ENCODE assay signal across 31 cellular contexts in the genomic region with DNA sequence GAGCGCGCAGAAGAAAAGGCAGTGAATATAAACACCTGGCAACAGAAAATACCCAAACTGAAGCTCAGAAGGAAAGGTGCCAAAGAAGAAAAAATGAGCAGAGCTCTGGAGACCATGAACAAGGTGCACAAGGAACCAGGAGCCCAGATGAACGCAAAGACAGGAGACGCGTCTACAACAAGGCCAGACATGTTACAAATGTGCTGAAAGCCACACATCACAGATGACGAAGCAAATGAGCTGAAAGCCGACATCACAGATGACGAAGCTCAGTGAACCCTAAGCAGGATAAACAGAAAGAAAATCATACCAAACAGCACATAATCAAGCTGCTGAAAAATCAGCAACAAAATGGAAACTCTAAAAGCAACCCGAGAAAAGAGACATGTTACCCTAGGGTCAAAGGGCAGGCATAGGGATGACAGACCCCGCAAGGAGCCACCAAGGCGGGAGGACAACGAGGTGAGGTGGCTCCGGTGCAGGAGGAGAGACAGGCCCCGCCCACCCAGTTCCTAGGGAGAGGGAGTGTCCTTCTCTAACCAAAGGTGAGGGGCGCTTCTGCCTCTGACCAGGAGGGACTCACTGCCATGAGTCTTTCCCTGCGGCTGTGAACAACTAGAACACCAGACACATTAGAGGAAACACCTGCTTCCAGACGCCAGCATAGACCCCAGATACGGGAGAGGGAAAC. TPM values are rescaled to one million over a fixed set of nuclear protein-coding genes. Genes with fewer than 3 reads are reported as not detected.
DNase-seq lines count a peak whose midpoint lies in the region; ATAC-seq and TF ChIP-seq lines count a peak whose summit lies in the region.
"Had no signal": no experiment of that assay in that cellular context is flagged by ENCODE, and none has a peak within 500 bp of the region (broad histone marks: within the 10 kb centered on the region; RNA-seq: fewer than 3 reads in every experiment).

No MANE protein-coding gene starts in this region.

- no peak overlapping the region for H3K4me3 ChIP-seq in heart right ventricle
- no peak overlapping the region for H3K4me3 ChIP-seq in PC-3 (ENCODE audit: low read length)
- H3K4me3 ChIP-seq: esophagus muscularis mucosa, right atrium auricular region, SK-N-MC, suprapubic skin had no signal

- peaks cover 65% of the 10 kb centered on the region for H3K36me3 Mint-ChIP-seq in dendritic cell treated with granulocyte-macrophage colony-stimulating factor and Interleukin-4, amounts not matched to agents 40 ng/mL and 50 ng/mL, for 4 days (ENCODE audit: low read depth)

- POLR2A ChIA-PET in PC-3 (lab: Charles Lee; ENCODE audit: unreplicated experiment) = no interaction called here

- intact Hi-C loops in Right ventricle myocardium superior (cut with DNase I) (no loop called here), heart right ventricle (cut with DNase I) (no loop called here), PC-3 (cut with micrococcal nuclease) (no loop called here)
- intact Hi-C loops in dendritic cell treated with granulocyte-macrophage colony-stimulating factor and Interleukin-4, amounts not matched to agents 40 ng/mL and 50 ng/mL, for 4 days (cut with micrococcal nuclease) = no loop called here

- no peaks in the 10 kb centered on the region for H3K79me2 ChIP-seq in PC-3 (ENCODE audit: low read length)

- H3K27ac Mint-ChIP-seq in dendritic cell treated with granulocyte-macrophage colony-stimulating factor and Interleukin-4, amounts not matched to agents 40 ng/mL and 50 ng/mL, for 4 days = peak overlapping the region; percentile 7
- H3K27ac Mint-ChIP-seq: activated CD8-positive, alpha-beta memory T cell treated with anti-CD3 and anti-CD28 coated beads, Interleukin-2, amount 10 ng/mL, durations not matched to agents 7 days and 5 days; CD14-positive monocyte; immature natural killer cell; memory B cell; stimulated activated naive B cell treated with anti-CD40 and anti-IgM and Interleukin-4, amounts not matched to agents 10 μg/mL and 1 μg/mL and 100 μg/mL, for 72 hours had no signal

- ATAC-seq in Right ventricle myocardium superior (ENCODE audit: poor library complexity) (no peak), heart right ventricle (no peak), GM18868 (IDR thresholded peaks at IDR 0.05; ENCODE audit: unreplicated experiment) (no peak), PC-3 (no peak)
- ATAC-seq: activated CD8-positive, alpha-beta memory T cell treated with anti-CD3 and anti-CD28 coated beads, Interleukin-2, amount 10 ng/mL, durations not matched to agents 7 days and 5 days; activated T-cell treated with anti-CD3 and anti-CD28 coated beads, Interleukin-2, amount 50 U/mL, for 4 hours; left lobe of liver; stimulated activated naive B cell treated with anti-CD40 and anti-IgM and Interleukin-4, amounts not matched to agents 10 μg/mL and 1 μg/mL and 100 μg/mL, for 72 hours had no signal

- H3K4me2 ChIP-seq in PC-3 (ENCODE audit: low read length) = no peak overlapping the region

- H3K9me3 Mint-ChIP-seq in dendritic cell treated with granulocyte-macrophage colony-stimulating factor and Interleukin-4, amounts not matched to agents 40 ng/mL and 50 ng/mL, for 4 days = no peaks in the 10 kb centered on the region
- H3K9me3 Mint-ChIP-seq: activated T-cell treated with anti-CD3 and anti-CD28 coated beads, Interleukin-2, amount 50 U/mL, for 4 hours; CD14-positive monocyte; immature natural killer cell; memory B cell; neural crest cell; stimulated activated naive B cell treated with anti-CD40 and anti-IgM and Interleukin-4, amounts not matched to agents 10 μg/mL and 1 μg/mL and 100 μg/mL, for 72 hours had no signal

- TF ChIP-seq CTCF in heart right ventricle (IDR thresholded peaks at IDR 0.05) = no peak
- no peak for TF ChIP-seq CTCF in PC-3 (conservative IDR thresholded peaks at IDR 0.05; ENCODE audit: low read depth, low read length)

- no peak overlapping the region for H3K27ac ChIP-seq in heart right ventricle
- no peak overlapping the region for H3K27ac ChIP-seq in PC-3 (ENCODE audit: low read length)
- H3K27ac ChIP-seq: esophagus muscularis mucosa, right atrium auricular region, SK-N-MC, suprapubic skin had no signal

- H3K4me1 ChIP-seq in heart right ventricle = peaks cover 0 to 7% (median 0%) of the 10 kb centered on the region in 9 donors
- no peaks in the 10 kb centered on the region for H3K4me1 ChIP-seq in PC-3 (ENCODE audit: insufficient read depth, low read length)
- H3K4me1 ChIP-seq: esophagus muscularis mucosa, right atrium auricular region, suprapubic skin had no signal

- CTCF ChIA-PET in PC-3 (lab: Charles Lee) = no interaction called here

- H3K4me3 Mint-ChIP-seq in dendritic cell treated with granulocyte-macrophage colony-stimulating factor and Interleukin-4, amounts not matched to agents 40 ng/mL and 50 ng/mL, for 4 days = no peak overlapping the region
- H3K4me3 Mint-ChIP-seq: activated CD8-positive, alpha-beta memory T cell treated with anti-CD3 and anti-CD28 coated beads, Interleukin-2, amount 10 ng/mL, durations not matched to agents 7 days and 5 days; activated T-cell treated with anti-CD3 and anti-CD28 coated beads, Interleukin-2, amount 50 U/mL, for 4 hours; immature natural killer cell; memory B cell; neural crest cell; stimulated activated naive B cell treated with anti-CD40 and anti-IgM and Interleukin-4, amounts not matched to agents 10 μg/mL and 1 μg/mL and 100 μg/mL, for 72 hours had no signal

- no peaks in the 10 kb centered on the region for H3K9me2 ChIP-seq in PC-3 (replicated peaks; ENCODE audit: low read length)

- H3K4me1 Mint-ChIP-seq in dendritic cell treated with granulocyte-macrophage colony-stimulating factor and Interleukin-4, amounts not matched to agents 40 ng/mL and 50 ng/mL, for 4 days (ENCODE audit: low read depth) = peaks cover 25% of the 10 kb centered on the region
- H3K4me1 Mint-ChIP-seq: activated CD8-positive, alpha-beta memory T cell treated with anti-CD3 and anti-CD28 coated beads, Interleukin-2, amount 10 ng/mL, durations not matched to agents 7 days and 5 days; immature natural killer cell; memory B cell; neural crest cell; stimulated activated naive B cell treated with anti-CD40 and anti-IgM and Interleukin-4, amounts not matched to agents 10 μg/mL and 1 μg/mL and 100 μg/mL, for 72 hours had no signal

- no TSS peak for BruUV-seq in PC-3 (replicated peaks; lab: Mats Ljungman, UMichigan)

- H3F3A ChIP-seq in PC-3 (ENCODE audit: low read length, unreplicated experiment) = no peaks in the 10 kb centered on the region

- H3K27me3 ChIP-seq in heart right ventricle (no peaks in the 10 kb centered on the region), PC-3 (ENCODE audit: low read length) (no peaks in the 10 kb centered on the region)
- H3K27me3 ChIP-seq: esophagus muscularis mucosa, right atrium auricular region, suprapubic skin had no signal

- WGBS in heart right ventricle, 2 donors = 82 to 85% methylated on average over 18 of the region's 18 CpGs

- H3K36me3 ChIP-seq in heart right ventricle (peaks cover 0 to 78% (median 13%) of the 10 kb centered on the region in 9 donors), PC-3 (ENCODE audit: low read depth, low read length) (0 out of 2 replicates have a peak, but pooled peaks cover 3% of the 10 kb centered on the region)

- H2AFZ ChIP-seq in PC-3 (ENCODE audit: low read length) = no peak overlapping the region

- no peak overlapping the region for H3K9ac ChIP-seq in PC-3 (ENCODE audit: low read length)

- DNase-seq in Right ventricle myocardium superior = peak; percentile 17
- no peak for DNase-seq in heart right ventricle
- peak; percentile 80 for DNase-seq in iPS-NIHi7 (ENCODE audit: extremely low spot score)
- DNase-seq in PC-3 = no peak
- no peak for DNase-seq in activated effector memory CD4-positive, alpha-beta T cell treated with Interleukin-2 at 50 U/mL for 16 hours
- DNase-seq in activated CD4-positive, alpha-beta T cell treated with anti-CD3 and anti-CD28 coated beads, Interleukin-2, amount 50 U/mL, for 1 hour = no peak
- DNase-seq: activated CD4-positive, alpha-beta T cell treated with anti-CD3 and anti-CD28 coated beads, Interleukin-2, amount 50 U/mL, for 4 hours; activated CD4-positive, CD25-positive, alpha-beta regulatory T cell; activated CD8-positive, alpha-beta memory T cell treated with anti-CD3 and anti-CD28 coated beads, Interleukin-2, amount 10 ng/mL, durations not matched to agents 7 days and 5 days; activated T-cell treated with anti-CD3 and anti-CD28 coated beads, Interleukin-2, amount 50 U/mL, for 4 hours; cortex of kidney; DMS79 treated with DMSO at 0.1 percent for 48 hours; foreskin fibroblast; GDM1; immature natural killer cell; NCI-H1417 treated with DMSO at 0.1 percent for 48 hours; NCI-H2029 treated with DMSO at 0.1 percent for 48 hours; NCI-H345; NCI-H69; small intestine; stimulated activated naive B cell treated with anti-CD40 and anti-IgM and Interleukin-4, amounts not matched to agents 10 μg/mL and 1 μg/mL and 100 μg/mL, for 72 hours had no signal

- no peaks in the 10 kb centered on the region for H4K20me1 ChIP-seq in PC-3 (ENCODE audit: low read length)

- no peaks in the 10 kb centered on the region for H3K9me3 ChIP-seq in heart right ventricle
- no peaks in the 10 kb centered on the region for H3K9me3 ChIP-seq in PC-3 (ENCODE audit: low read length)
- H3K9me3 ChIP-seq: esophagus muscularis mucosa, right atrium auricular region, suprapubic skin had no signal

- no peaks in the 10 kb centered on the region for H3K27me3 Mint-ChIP-seq in dendritic cell treated with granulocyte-macrophage colony-stimulating factor and Interleukin-4, amounts not matched to agents 40 ng/mL and 50 ng/mL, for 4 days
- H3K27me3 Mint-ChIP-seq: activated CD8-positive, alpha-beta memory T cell treated with anti-CD3 and anti-CD28 coated beads, Interleukin-2, amount 10 ng/mL, durations not matched to agents 7 days and 5 days; memory B cell; stimulated activated naive B cell treated with anti-CD40 and anti-IgM and Interleukin-4, amounts not matched to agents 10 μg/mL and 1 μg/mL and 100 μg/mL, for 72 hours had no signal

RNA-seq across cellular contexts. Expression of gene CCDC57, which starts 39.1 kb away (rescaled TPM):
- total RNA-seq in Right ventricle myocardium superior = 8.6 TPM
- total RNA-seq in heart right ventricle = 10 to 100 TPM in 8 of 10 donors, 1 to 10 TPM in 2; 7.0 to 16.2 (median 10.7) TPM
- polyA plus RNA-seq in heart right ventricle = 10 to 100 TPM in 1 of 2 donors, 1 to 10 TPM in 1; 9.4 to 34.5 TPM
- 35.0 and 36.6 TPM in 2 replicates for total RNA-seq in PC-3 (2014; rRNA removed)

RNA-seq across cellular contexts. Expression of gene SLC16A3, which starts 55.3 kb away (rescaled TPM):
- total RNA-seq in Right ventricle myocardium superior (10.0 TPM), heart right ventricle (10 to 100 TPM in 5 of 10 donors, 1 to 10 TPM in 5; 4.8 to 65.3 (median 10.1) TPM), PC-3 (2014; rRNA removed) (286 and 447 TPM in 2 replicates)
- 10 to 100 TPM in 1 of 2 donors, 1 to 10 TPM in 1; 8.4 to 33.6 TPM for polyA plus RNA-seq in heart right ventricle

Comparison
In these comparisons a context has a peak if more than half of its experiments do, and no peak if none do; other contexts are left out.
1. DNase-seq: peak in Right ventricle myocardium superior (single experiment) and iPS-NIHi7 (single experiment); none in heart right ventricle (0 of 2), PC-3 (single experiment), activated effector memory CD4-positive, alpha-beta T cell treated with Interleukin-2 at 50 U/mL for 16 hours (single experiment) and activated CD4-positive, alpha-beta T cell treated with anti-CD3 and anti-CD28 coated beads, Interleukin-2, amount 50 U/mL, for 1 hour (single experiment).